In genomic region chr4:80153800-80154546, GRCh38 we compare ENCODE assay signal across 16 cellular contexts. TPM values are rescaled to one million over a fixed set of nuclear protein-coding genes. Genes with fewer than 3 reads are reported as not detected.
A peak's percentile ranks its signal among the peaks of the same experiment; 100 is the strongest.
DNase-seq lines count a peak whose midpoint lies in the region; ATAC-seq and TF ChIP-seq lines count a peak whose summit lies in the region.
"Had no signal": no experiment of that assay in that cellular context is flagged by ENCODE, and none has a peak within 500 bp of the region (broad histone marks: within the 10 kb centered on the region; RNA-seq: fewer than 3 reads in every experiment).

No MANE protein-coding gene starts in this region.

- intact Hi-C loops in sciatic nerve (cut with DNase I) (no loop called here), adrenal gland (cut with DNase I) (no loop called here), lower lobe of right lung (cut with DNase I) (no loop called here)

- H3K9me3 ChIP-seq in adipocyte (ENCODE audit: control insufficient read depth, low read length) (peaks cover 12% of the 10 kb centered on the region), adrenal gland (replicated peaks in 1 of 3) (peaks cover 0 to under 1% (median 0%) of the 10 kb centered on the region in 3 donors), lower lobe of right lung (no peaks in the 10 kb centered on the region)
- H3K9me3 ChIP-seq: A549, testis had no signal

- H3K4me3 ChIP-seq in adipocyte (ENCODE audit: low read length) = no peak overlapping the region
- H3K4me3 ChIP-seq in adrenal gland = no peak overlapping the region
- no peak overlapping the region for H3K4me3 ChIP-seq in lower lobe of right lung
- H3K4me3 ChIP-seq: A549, testis had no signal

- TF ChIP-seq POLR2A in adrenal gland (IDR thresholded peaks at IDR 0.05) = no peak

- ATAC-seq in activated CD4-positive, CD25-positive, alpha-beta regulatory T cell treated with anti-CD3 and anti-CD28 coated beads, Interleukin-2, amount 50 U/mL, for 24 hours = peak; percentile 87 to 93
- peak; percentile 80 for ATAC-seq in sciatic nerve
- ATAC-seq in lower lobe of right lung = no peak
- no peak for ATAC-seq in HG03342 (IDR thresholded peaks at IDR 0.05; ENCODE audit: unreplicated experiment)
- ATAC-seq: A549; naive thymus-derived CD4-positive, alpha-beta T cell had no signal

- H3K27ac ChIP-seq in adrenal gland (no peak overlapping the region), lower lobe of right lung (no peak overlapping the region)
- H3K27ac ChIP-seq: A549 had no signal

- H3K4me1 ChIP-seq in adipocyte (ENCODE audit: control insufficient read depth, insufficient read depth, low read length) (peaks cover 4% of the 10 kb centered on the region), adrenal gland (replicated peaks in 1 of 2) (no peaks in the 10 kb centered on the region), lower lobe of right lung (no peaks in the 10 kb centered on the region)
- H3K4me1 ChIP-seq: A549 had no signal

- H3K36me3 ChIP-seq in adipocyte (ENCODE audit: control insufficient read depth, insufficient read depth, low read length, severe bottlenecking) (no peaks in the 10 kb centered on the region), adrenal gland (replicated peaks in 1 of 2) (no peaks in the 10 kb centered on the region), lower lobe of right lung (no peaks in the 10 kb centered on the region)

- DNase-seq in activated CD4-positive, CD25-positive, alpha-beta regulatory T cell (lab: John Stamatoyannopoulos, UW) = no peak
- peak; percentile 38 for DNase-seq in NCI-H446 treated with DMSO at 0.1 percent for 48 hours (lab: John Stamatoyannopoulos, UW)
- DNase-seq in adipocyte (ENCODE audit: low read depth) = peak; percentile 50
- DNase-seq in sciatic nerve (ENCODE audit: low spot score) = no peak
- no peak for DNase-seq in adrenal gland
- DNase-seq in lower lobe of right lung = no peak
- DNase-seq: activated CD4-positive, alpha-beta T cell treated with anti-CD3 and anti-CD28 coated beads for 4 hours; activated effector memory CD4-positive, alpha-beta T cell treated with Interleukin-2 at 50 U/mL for 16 hours; naive thymus-derived CD4-positive, alpha-beta T cell; NCI-H2029; NCI-H526; stimulated activated CD4-positive, alpha-beta T cell treated with anti-CD3 and anti-CD28 coated beads, Interleukin-15, amount 100 ng/mL, for 24 hours; testis had no signal

- no peaks in the 10 kb centered on the region for H3K27me3 ChIP-seq in adipocyte (replicated peaks; ENCODE audit: control insufficient read depth, insufficient read depth, low read length)
- no peaks in the 10 kb centered on the region for H3K27me3 ChIP-seq in adrenal gland
- no peaks in the 10 kb centered on the region for H3K27me3 ChIP-seq in lower lobe of right lung (ENCODE audit: low read depth)
- H3K27me3 ChIP-seq: testis had no signal

- 67 to 81% (median 70%) methylated on average over 4 of the region's 4 CpGs for WGBS in adrenal gland, 4 donors

- TF ChIP-seq CTCF in adrenal gland (IDR thresholded peaks at IDR 0.05) (no peak), lower lobe of right lung (IDR thresholded peaks at IDR 0.05) (no peak)

- H3K9ac ChIP-seq in adipocyte (ENCODE audit: low read length) = no peak overlapping the region

RNA-seq across cellular contexts. Expression of gene PRDM8, which starts 43.3 kb away (rescaled TPM):
- total RNA-seq in sciatic nerve = 8.0 TPM
- total RNA-seq in adrenal gland = 1 to 10 TPM in 7 of 8 donors, under 1 TPM in 1; 0.36 to 4.4 (median 1.6) TPM
- polyA plus RNA-seq in adrenal gland = 1 to 10 TPM; 1.1 to 5.0 (median 4.7) TPM
- 1.6 TPM for total RNA-seq in lower lobe of right lung

Comparison
In these comparisons a context has a peak if more than half of its experiments do, and no peak if none do; other contexts are left out.
1. ATAC-seq: peak in activated CD4-positive, CD25-positive, alpha-beta regulatory T cell treated with anti-CD3 and anti-CD28 coated beads, Interleukin-2, amount 50 U/mL, for 24 hours (2 of 2) and sciatic nerve (single experiment); none in lower lobe of right lung (0 of 2) and HG03342 (single experiment).
2. DNase-seq: peak in NCI-H446 treated with DMSO at 0.1 percent for 48 hours (single experiment) and adipocyte (single experiment); none in activated CD4-positive, CD25-positive, alpha-beta regulatory T cell (0 of 4), sciatic nerve (single experiment), adrenal gland (0 of 7) and lower lobe of right lung (single experiment).